In the genomic region with DNA sequence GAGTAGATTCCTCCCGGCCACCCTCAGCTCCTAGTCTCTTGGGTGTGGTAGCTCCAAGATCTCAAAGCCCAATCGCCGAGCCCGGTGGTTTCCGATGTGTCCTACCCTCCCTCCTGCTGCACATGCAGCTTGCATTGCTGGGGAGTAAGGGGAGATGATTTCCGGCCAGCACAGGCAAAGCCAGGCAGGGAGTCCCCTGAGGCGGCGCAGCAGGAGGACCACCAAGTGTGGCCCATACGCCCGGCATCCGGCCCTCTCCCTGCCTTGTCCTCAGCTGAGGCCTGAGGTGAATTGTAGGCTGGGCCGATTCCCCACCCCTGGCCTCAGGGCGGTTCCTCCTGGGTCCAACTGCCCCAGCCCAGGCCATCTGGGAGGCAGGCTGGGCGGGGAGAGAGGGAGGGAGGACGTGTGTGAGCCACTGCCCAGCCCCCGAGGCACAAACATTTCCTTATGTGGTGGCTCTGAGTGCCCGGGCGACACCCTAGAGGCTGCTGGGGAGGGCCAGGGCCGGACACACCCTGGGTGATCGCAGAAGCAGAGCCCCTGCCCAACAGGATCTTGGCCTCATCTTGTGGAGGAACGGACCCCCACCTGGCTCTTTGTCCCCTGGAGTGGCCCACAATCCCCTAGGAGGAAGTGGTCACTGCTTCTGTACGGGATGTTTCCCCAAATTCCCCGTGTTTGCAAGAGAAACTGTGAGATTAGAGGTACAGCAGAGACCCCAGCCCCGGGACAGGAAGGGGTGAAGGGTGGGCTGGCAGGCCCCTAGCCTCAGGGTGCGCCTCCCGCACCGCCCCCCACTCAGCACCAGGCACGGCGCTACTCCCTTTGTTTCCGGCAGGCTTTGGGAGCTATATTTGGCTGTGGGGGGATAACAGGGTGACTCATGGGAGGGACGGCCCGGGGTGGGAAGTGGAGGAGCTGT, we compare ENCODE assay signal across 9 cellular contexts. TPM values are rescaled to one million over a fixed set of nuclear protein-coding genes. Genes with fewer than 3 reads are reported as not detected.
DNase-seq lines count a peak whose midpoint lies in the region; ATAC-seq and TF ChIP-seq lines count a peak whose summit lies in the region.
"Had no signal": no experiment of that assay in that cellular context is flagged by ENCODE, and none has a peak within 500 bp of the region (broad histone marks: within the 10 kb centered on the region; RNA-seq: fewer than 3 reads in every experiment).

No MANE protein-coding gene starts in this region.

- CTCF ChIA-PET in activated CD8-positive, alpha-beta memory T cell treated with anti-CD3 and anti-CD28 coated beads, Interleukin-2, amount 10 ng/mL, durations not matched to agents 7 days and 5 days (lab: Charles Lee): interaction anchor here (1.2 to 2.2 kb wide), 4 partner anchors 9 to 53 kb away, joined by 4 to 18 read pairs (median 8); no protein-coding TSS in a partner anchor

- H3K27ac Mint-ChIP-seq in natural killer cell: peak overlapping the region; percentile 79 to 88
- H3K27ac Mint-ChIP-seq in activated CD8-positive, alpha-beta memory T cell treated with anti-CD3 and anti-CD28 coated beads, Interleukin-2, amount 10 ng/mL, durations not matched to agents 7 days and 5 days: no peak overlapping the region

- peak overlapping the region; percentile 69 for H3K4me2 ChIP-seq in DOHH2 (ENCODE audit: low read length)
- H3K4me2 ChIP-seq in SU-DHL-6 (ENCODE audit: low read depth, low read length, poor library complexity, severe bottlenecking): peak overlapping the region; percentile 49

- intact Hi-C loops in natural killer cell (cut with micrococcal nuclease): loop anchor here (5.0 kb wide), 1 partner anchor 116 kb away; a partner anchor contains a TSS

- no peaks in the 10 kb centered on the region for H3K9me3 ChIP-seq in DOHH2 (ENCODE audit: control insufficient read depth, insufficient read depth, low read length)
- no peaks in the 10 kb centered on the region for H3K9me3 ChIP-seq in SU-DHL-6 (ENCODE audit: insufficient read depth, low read length)

- H3F3A ChIP-seq in DOHH2 (ENCODE audit: control insufficient read depth, insufficient read depth) (peaks cover 52% of the 10 kb centered on the region), SU-DHL-6 (ENCODE audit: insufficient read depth) (peaks cover 52% of the 10 kb centered on the region)

- H3K79me2 ChIP-seq in DOHH2 (ENCODE audit: control insufficient read depth, low read length) (peaks cover 12% of the 10 kb centered on the region), SU-DHL-6 (ENCODE audit: insufficient read depth, low read length) (0 out of 2 replicates have a peak, but pooled peaks cover 4% of the 10 kb centered on the region)

- peak overlapping the region; percentile 69 for H3K4me3 Mint-ChIP-seq in natural killer cell
- no peak overlapping the region for H3K4me3 Mint-ChIP-seq in activated CD8-positive, alpha-beta memory T cell treated with anti-CD3 and anti-CD28 coated beads, Interleukin-2, amount 10 ng/mL, durations not matched to agents 7 days and 5 days

- no peak for TF ChIP-seq CTCF in DOHH2 (IDR thresholded peaks at IDR 0.05; ENCODE audit: low read depth, low read length, poor library complexity, severe bottlenecking)
- no peak for TF ChIP-seq CTCF in SU-DHL-6 (IDR thresholded peaks at IDR 0.05; ENCODE audit: insufficient read depth, low read length, poor library complexity, severe bottlenecking)
- no peak for TF ChIP-seq CTCF in natural killer cell (IDR thresholded peaks at IDR 0.05)

- no peaks in the 10 kb centered on the region for H4K20me1 ChIP-seq in DOHH2 (ENCODE audit: control insufficient read depth, insufficient read depth, low read depth, low read length)
- H4K20me1 ChIP-seq in SU-DHL-6 (ENCODE audit: low read depth, low read length): no peaks in the 10 kb centered on the region

- H3K4me1 ChIP-seq in DOHH2 (ENCODE audit: control insufficient read depth, low read length): peaks cover 96% of the 10 kb centered on the region

- H3K4me3 ChIP-seq in DOHH2 (ENCODE audit: low read length) (peak overlapping the region; percentile 54), SU-DHL-6 (ENCODE audit: insufficient read depth, low read length, poor library complexity, severe bottlenecking) (peak overlapping the region; percentile 8)

- peak overlapping the region; percentile 61 for H3K9ac ChIP-seq in SU-DHL-6 (ENCODE audit: low read length)

- H3K4me1 Mint-ChIP-seq in natural killer cell: peaks cover 16 to 31% of the 10 kb centered on the region in 2 donors
- peaks cover 12% of the 10 kb centered on the region for H3K4me1 Mint-ChIP-seq in activated CD8-positive, alpha-beta memory T cell treated with anti-CD3 and anti-CD28 coated beads, Interleukin-2, amount 10 ng/mL, durations not matched to agents 7 days and 5 days

- H2AFZ ChIP-seq in SU-DHL-6 (ENCODE audit: low read depth, low read length, severe bottlenecking): peak overlapping the region; percentile 11

- H3K36me3 Mint-ChIP-seq in natural killer cell: no peaks in the 10 kb centered on the region
- H3K36me3 Mint-ChIP-seq in activated CD8-positive, alpha-beta memory T cell treated with anti-CD3 and anti-CD28 coated beads, Interleukin-2, amount 10 ng/mL, durations not matched to agents 7 days and 5 days: no peaks in the 10 kb centered on the region

- DNase-seq in HT1080 (ENCODE audit: low read depth): peak; percentile 92
- DNase-seq in fibroblast of the conjunctiva (ENCODE audit: low read depth): peak; percentile 87
- peak; percentile 53 for DNase-seq in natural killer cell
- no peak for DNase-seq in germinal center (ENCODE audit: low spot score)
- DNase-seq in activated CD8-positive, alpha-beta memory T cell treated with anti-CD3 and anti-CD28 coated beads, Interleukin-2, amount 10 ng/mL, durations not matched to agents 7 days and 5 days: no peak

- no peaks in the 10 kb centered on the region for H3K27me3 Mint-ChIP-seq in natural killer cell (ENCODE audit: low read depth in 2 of 2)
- H3K27me3 Mint-ChIP-seq in activated CD8-positive, alpha-beta memory T cell treated with anti-CD3 and anti-CD28 coated beads, Interleukin-2, amount 10 ng/mL, durations not matched to agents 7 days and 5 days: no peaks in the 10 kb centered on the region

- ATAC-seq in GM21390 (IDR thresholded peaks at IDR 0.05; ENCODE audit: unreplicated experiment): peak; percentile 47
- peak in 1 of 3 donors; percentile 25 for ATAC-seq in natural killer cell
- ATAC-seq in activated CD8-positive, alpha-beta memory T cell treated with anti-CD3 and anti-CD28 coated beads, Interleukin-2, amount 10 ng/mL, durations not matched to agents 7 days and 5 days: no peak

- H3K27ac ChIP-seq in DOHH2 (ENCODE audit: low read depth, low read length) (peak overlapping the region; percentile 99), SU-DHL-6 (ENCODE audit: low read depth, low read length) (peak overlapping the region; percentile 85)
- H3K27ac ChIP-seq: epithelial cell of prostate had no signal

- H3K36me3 ChIP-seq in DOHH2 (ENCODE audit: control insufficient read depth, low read length): peaks cover 10% of the 10 kb centered on the region
- H3K36me3 ChIP-seq in SU-DHL-6 (ENCODE audit: low read length): no peaks in the 10 kb centered on the region

- H3K27me3 ChIP-seq in DOHH2 (ENCODE audit: control insufficient read depth, low read length): no peaks in the 10 kb centered on the region
- no peaks in the 10 kb centered on the region for H3K27me3 ChIP-seq in SU-DHL-6 (ENCODE audit: low read length)

- H3K9me2 ChIP-seq in DOHH2 (replicated peaks; ENCODE audit: control insufficient read depth, low read length) (no peaks in the 10 kb centered on the region), SU-DHL-6 (replicated peaks; ENCODE audit: insufficient read depth, low read length) (no peaks in the 10 kb centered on the region)

- no peaks in the 10 kb centered on the region for H3K9me3 Mint-ChIP-seq in natural killer cell
- no peaks in the 10 kb centered on the region for H3K9me3 Mint-ChIP-seq in activated CD8-positive, alpha-beta memory T cell treated with anti-CD3 and anti-CD28 coated beads, Interleukin-2, amount 10 ng/mL, durations not matched to agents 7 days and 5 days (ENCODE audit: low read depth)

RNA-seq across cellular contexts. Expression of a gene that starts 41.9 kb away (rescaled TPM):
- 1,647 and 2,130 TPM in 2 replicates for total RNA-seq in HT1080 (2014; rRNA removed; shearing (Covaris generic))
- polyA plus RNA-seq in HT1080 (2015; cell fraction: cytosol; rRNA removed): 1,527 and 1,813 TPM in 2 replicates
- 809 and 884 TPM in 2 replicates for polyA plus RNA-seq in HT1080 (2015; cell fraction: nucleus; rRNA removed)
- 1,000 to 10,000 TPM; 1,245 to 1,643 (median 1,314) TPM for total RNA-seq in natural killer cell
- total RNA-seq in activated CD8-positive, alpha-beta memory T cell treated with anti-CD3 and anti-CD28 coated beads, Interleukin-2, amount 10 ng/mL, durations not matched to agents 7 days and 5 days: 1,000 to 10,000 TPM; 1,489 to 1,775 TPM

Comparison
In these comparisons a context has a peak if more than half of its experiments do, and no peak if none do; other contexts are left out.
1. DNase-seq: peak in HT1080 (single experiment), fibroblast of the conjunctiva (single experiment) and natural killer cell (single experiment); none in germinal center (single experiment) and activated CD8-positive, alpha-beta memory T cell treated with anti-CD3 and anti-CD28 coated beads, Interleukin-2, amount 10 ng/mL, durations not matched to agents 7 days and 5 days (single experiment).